10 cellular contexts compared by ENCODE assay signal in the genomic region with DNA sequence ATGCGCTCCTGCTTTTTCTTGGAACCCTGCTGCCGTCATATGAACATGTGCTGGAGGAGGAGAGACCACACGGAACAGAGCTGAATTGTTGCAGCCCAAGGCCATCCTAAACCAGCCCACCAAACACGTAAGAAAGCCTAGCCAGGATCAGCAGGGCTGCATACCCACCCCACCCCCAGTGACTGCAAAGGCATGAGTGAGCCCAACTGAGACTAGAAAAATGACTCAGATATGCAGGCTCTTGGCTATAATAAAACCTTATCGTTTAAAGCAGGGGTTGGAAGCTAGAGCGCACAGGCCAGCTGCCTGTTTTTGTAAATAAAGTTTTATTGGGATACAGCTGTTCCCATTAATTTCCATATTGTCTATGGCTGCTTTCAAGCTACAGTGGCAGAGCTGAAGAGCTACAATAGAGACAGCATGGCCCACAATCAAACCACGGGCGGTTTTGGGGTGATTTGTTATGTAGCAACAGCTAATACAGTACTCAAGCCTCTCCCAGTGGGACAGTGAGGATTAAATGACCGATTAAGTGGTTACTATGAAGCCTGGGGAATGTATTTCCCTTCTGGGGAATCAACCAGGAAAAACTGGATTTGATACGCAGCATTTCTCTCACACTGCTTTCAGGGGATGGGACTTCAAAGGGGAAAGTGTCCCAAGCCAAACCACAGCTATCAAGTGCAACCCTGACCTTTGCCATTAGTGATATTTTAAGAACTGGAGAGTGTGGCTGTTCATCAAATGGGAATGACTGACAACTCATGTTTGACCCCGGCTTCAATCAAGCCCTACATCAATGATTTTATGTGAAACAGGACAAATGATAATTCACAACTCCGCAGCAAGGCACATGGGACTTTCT. TPM values are rescaled to one million over a fixed set of nuclear protein-coding genes. Genes with fewer than 3 reads are reported as not detected.
DNase-seq lines count a peak whose midpoint lies in the region; ATAC-seq and TF ChIP-seq lines count a peak whose summit lies in the region.
"Had no signal": no experiment of that assay in that cellular context is flagged by ENCODE, and none has a peak within 500 bp of the region (broad histone marks: within the 10 kb centered on the region; RNA-seq: fewer than 3 reads in every experiment).

No MANE protein-coding gene starts in this region.

- H3K27ac ChIP-seq in PC-3 (ENCODE audit: low read length), result no peak overlapping the region
- peak overlapping the region; percentile 84 for H3K27ac ChIP-seq in parathyroid adenoma
- H3K27ac ChIP-seq in vagina, result no peak overlapping the region
- H3K27ac ChIP-seq: VCaP had no signal

- H3K4me3 ChIP-seq in PC-3 (ENCODE audit: low read length), result peak overlapping the region; percentile 41; the same call in 1 of the 2 replicates
- H3K4me3 ChIP-seq in parathyroid adenoma (ENCODE audit: low read depth, low read length), result no peak overlapping the region
- no peak overlapping the region for H3K4me3 ChIP-seq in vagina

- intact Hi-C loops in PC-3 (cut with micrococcal nuclease) (no loop called here), vagina (cut with DNase I) (no loop called here)

- no peaks in the 10 kb centered on the region for H3F3A ChIP-seq in PC-3 (ENCODE audit: low read length, unreplicated experiment)

- no peaks in the 10 kb centered on the region for H3K27me3 ChIP-seq in PC-3 (ENCODE audit: low read length)
- no peaks in the 10 kb centered on the region for H3K27me3 ChIP-seq in parathyroid adenoma (ENCODE audit: control insufficient read depth, insufficient read depth, low read length)
- H3K27me3 ChIP-seq in vagina, result no peaks in the 10 kb centered on the region

- H2AFZ ChIP-seq in PC-3 (ENCODE audit: low read length) (no peak overlapping the region), parathyroid adenoma (no peak overlapping the region)

- no peaks in the 10 kb centered on the region for H3K9me2 ChIP-seq in PC-3 (replicated peaks; ENCODE audit: low read length)

- peak; percentile 74 for DNase-seq in Daoy (ENCODE audit: low read depth)
- DNase-seq in PC-3, result peak; percentile 58
- DNase-seq in fibroblast of gingiva (ENCODE audit: low read depth), result peak; percentile 39
- no peak for DNase-seq in SIG-M5 treated with dmso at 0.1 percent for 504 hours (lab: John Stamatoyannopoulos, UW; ENCODE audit: unreplicated experiment)
- DNase-seq in vagina (ENCODE audit: extremely low spot score in 2 of 2), result no peak
- no peak for DNase-seq in SKM-1 treated with dmso at 0.1 percent for 144 hours (lab: John Stamatoyannopoulos, UW; ENCODE audit: unreplicated experiment)
- DNase-seq: NCI-H748 treated with DMSO at 0.1 percent for 48 hours had no signal

- no TSS peak for BruUV-seq in PC-3 (replicated peaks; lab: Mats Ljungman, UMichigan)

- CTCF ChIA-PET in PC-3 (lab: Charles Lee), result interaction anchor here (0.8 kb wide), 1 partner anchor 46 kb away, joined by 3 read pairs; no protein-coding TSS in a partner anchor

- POLR2A ChIA-PET in PC-3 (lab: Charles Lee; ENCODE audit: unreplicated experiment), result no interaction called here

- no peak for TF ChIP-seq CTCF in PC-3 (conservative IDR thresholded peaks at IDR 0.05; ENCODE audit: low read depth, low read length)
- no peak for TF ChIP-seq CTCF in parathyroid adenoma (IDR thresholded peaks at IDR 0.05)
- no peak for TF ChIP-seq CTCF in vagina (IDR thresholded peaks at IDR 0.05)

- no peak for TF ChIP-seq POLR2A in vagina (IDR thresholded peaks at IDR 0.05)
- no peak for TF ChIP-seq POLR2A in GM18505 (IDR thresholded peaks at IDR 0.05; ENCODE audit: borderline replicate concordance, extremely low read depth, insufficient read depth, insufficient read length)

- H3K4me1 ChIP-seq in PC-3 (ENCODE audit: insufficient read depth, low read length), result peaks cover 39% of the 10 kb centered on the region
- H3K4me1 ChIP-seq in parathyroid adenoma, result peaks cover 23% of the 10 kb centered on the region
- peaks cover 63% of the 10 kb centered on the region for H3K4me1 ChIP-seq in vagina

- peak; percentile 29; the same call in 1 of the 2 replicates for ATAC-seq in PC-3
- no peak for ATAC-seq in GM18505 (IDR thresholded peaks at IDR 0.05; ENCODE audit: unreplicated experiment)

- H3K36me3 ChIP-seq in PC-3 (ENCODE audit: low read depth, low read length) (peaks cover 37% of the 10 kb centered on the region), parathyroid adenoma (ENCODE audit: control insufficient read depth, insufficient read depth, low read length) (no peaks in the 10 kb centered on the region), vagina (no peaks in the 10 kb centered on the region)

- peaks cover 92% of the 10 kb centered on the region for H4K20me1 ChIP-seq in PC-3 (ENCODE audit: low read length)

- H3K79me2 ChIP-seq in PC-3 (ENCODE audit: low read length), result peaks cover 99% of the 10 kb centered on the region
- H3K79me2 ChIP-seq in parathyroid adenoma, result peaks cover 4% of the 10 kb centered on the region

- H3K9ac ChIP-seq in PC-3 (ENCODE audit: low read length) (no peak overlapping the region), parathyroid adenoma (no peak overlapping the region)

- H3K4me2 ChIP-seq in PC-3 (ENCODE audit: low read length), result peak overlapping the region; percentile 90
- no peak overlapping the region for H3K4me2 ChIP-seq in parathyroid adenoma (ENCODE audit: low read length)

- no peaks in the 10 kb centered on the region for H3K9me3 ChIP-seq in PC-3 (ENCODE audit: low read length)
- no peaks in the 10 kb centered on the region for H3K9me3 ChIP-seq in parathyroid adenoma (ENCODE audit: control insufficient read depth, low read length)
- H3K9me3 ChIP-seq in vagina, result no peaks in the 10 kb centered on the region

RNA-seq across cellular contexts. Expression of gene SHB, which starts 6.3 kb away (rescaled TPM):
- 27.0 and 27.4 TPM in 2 replicates for total RNA-seq in Daoy (2014; rRNA removed; shearing (Covaris generic))
- total RNA-seq in PC-3 (2014; rRNA removed) (56.4 and 77.1 TPM in 2 replicates), vagina (20.9 TPM)

Comparison
In these comparisons a context has a peak if more than half of its experiments do, and no peak if none do; other contexts are left out.
1. DNase-seq: peak in Daoy (single experiment), PC-3 (single experiment) and fibroblast of gingiva (single experiment); none in SIG-M5 treated with dmso at 0.1 percent for 504 hours (single experiment), vagina (0 of 2) and SKM-1 treated with dmso at 0.1 percent for 144 hours (single experiment).